ENCODE assay signal across 16 cellular contexts in genomic region chr5:159910207-159910842, GRCh38. TPM values are rescaled to one million over a fixed set of nuclear protein-coding genes. Genes with fewer than 3 reads are reported as not detected.
DNase-seq lines count a peak whose midpoint lies in the region; ATAC-seq, FAIRE-seq and TF ChIP-seq lines count a peak whose summit lies in the region.
"Had no signal": no experiment of that assay in that cellular context is flagged by ENCODE, and none has a peak within 500 bp of the region (broad histone marks: within the 10 kb centered on the region; RNA-seq: fewer than 3 reads in every experiment).

No MANE protein-coding gene starts in this region.

- H3K4me2 ChIP-seq in A549 (peak overlapping the region; percentile 75), trophoblast cell (ENCODE audit: low read length) (no peak overlapping the region)

- H3K9me3 ChIP-seq in A549 (no peaks in the 10 kb centered on the region), trophoblast cell (ENCODE audit: insufficient read depth, low read depth, low read length) (no peaks in the 10 kb centered on the region)
- H3K9me3 ChIP-seq: BE2C, HAP-1 had no signal

- H3K14ac ChIP-seq in trophoblast cell (ENCODE audit: low read length), result no peak overlapping the region

- no peak overlapping the region for H3K4ac ChIP-seq in trophoblast cell (ENCODE audit: low read depth, low read length)

- H3K36me3 ChIP-seq in trophoblast cell (ENCODE audit: control insufficient read depth in 1 of 2, insufficient read depth in 2 of 2, low read length in 2 of 2), result no peaks in the 10 kb centered on the region
- H3K36me3 ChIP-seq: BE2C, HAP-1 had no signal

- no peak overlapping the region for H3K4me3 Mint-ChIP-seq in Calu3 (ENCODE audit: low read depth, unreplicated experiment)
- H3K4me3 Mint-ChIP-seq: CD4-positive, alpha-beta memory T cell had no signal

- H3K36me3 Mint-ChIP-seq in Calu3 (ENCODE audit: insufficient read depth, unreplicated experiment), result peaks cover 23% of the 10 kb centered on the region
- H3K36me3 Mint-ChIP-seq: CD4-positive, alpha-beta memory T cell had no signal

- TF ChIP-seq CTCF in A549 (IDR thresholded peaks at IDR 0.05), result no peak
- no peak for TF ChIP-seq CTCF in Calu3 (IDR thresholded peaks at IDR 0.05; ENCODE audit: unreplicated experiment)

- no peak overlapping the region for H3K23ac ChIP-seq in trophoblast cell (ENCODE audit: low read length)

- H4K8ac ChIP-seq in trophoblast cell (ENCODE audit: low read depth, low read length), result no peak overlapping the region

- peak overlapping the region; percentile 79 for H2BK5ac ChIP-seq in trophoblast cell (ENCODE audit: low read depth, low read length, poor library complexity)

- no peak for ATAC-seq in A549

- no peak for TF ChIP-seq RAD21 in A549 (conservative IDR thresholded peaks at IDR 0.05 in 1 of 2, IDR thresholded peaks at IDR 0.05 in 1 of 2)

- no peak for TF ChIP-seq EP300 in A549 (IDR thresholded peaks at IDR 0.05)

- H2BK120ac ChIP-seq in trophoblast cell (ENCODE audit: insufficient read depth, low read length, poor library complexity), result peak overlapping the region; percentile 86

- H3K4me1 Mint-ChIP-seq in Calu3 (ENCODE audit: low read depth, unreplicated experiment), result peaks cover 92% of the 10 kb centered on the region

- H3K9me3 Mint-ChIP-seq in Calu3 (ENCODE audit: low read depth, unreplicated experiment), result no peaks in the 10 kb centered on the region
- H3K9me3 Mint-ChIP-seq: CD4-positive, alpha-beta memory T cell had no signal

- no peak overlapping the region for H2AFZ ChIP-seq in trophoblast cell (ENCODE audit: insufficient read depth, low read length, poor library complexity)

- 70% methylated on average over 5 of the region's 5 CpGs for WGBS in A549 (ENCODE audit: missing lambda C conversion rate)
- WGBS in trophoblast cell (ENCODE audit: extremely low coverage, insufficient coverage, insufficient read length), result no CpG with 5 or more reads among the region's 5 CpGs

- no peaks in the 10 kb centered on the region for H3K27me3 ChIP-seq in trophoblast cell (ENCODE audit: insufficient read depth, low read length)

- no peak overlapping the region for H4K12ac ChIP-seq in trophoblast cell (ENCODE audit: low read depth, low read length)

- H2BK12ac ChIP-seq in trophoblast cell (ENCODE audit: low read length), result peak overlapping the region; percentile 47

- H3K27ac ChIP-seq in A549 (peak overlapping the region; percentile 89 to 96), trophoblast cell (ENCODE audit: low read depth, low read length) (peak overlapping the region; percentile 98)
- H3K27ac ChIP-seq: C4-2B had no signal

- H4K91ac ChIP-seq in trophoblast cell (ENCODE audit: low read depth, low read length), result peak overlapping the region; percentile 5

- H3K79me2 ChIP-seq in trophoblast cell (ENCODE audit: control insufficient read depth, insufficient read depth, low read length, poor library complexity), result no peaks in the 10 kb centered on the region

- no TSS peak for BruUV-seq in Calu3 (replicated peaks; lab: Mats Ljungman, UMichigan)

- no peak overlapping the region for H3K9ac ChIP-seq in trophoblast cell (ENCODE audit: low read length)

- intact Hi-C loops in Calu3 (cut with micrococcal nuclease; ENCODE audit: unreplicated experiment), result loop anchor here (2.0 to 10.0 kb wide), 3 partner anchors 138 to 576 kb away; partner anchors contain the start of gene IL12B

- H3K4me1 ChIP-seq in A549, result peaks cover 97% of the 10 kb centered on the region
- H3K4me1 ChIP-seq in trophoblast cell (ENCODE audit: control insufficient read depth in 1 of 2, insufficient read depth in 2 of 2, low read length in 2 of 2), result peaks cover 27 to 49% of the 10 kb centered on the region in 2 experiments
- H3K4me1 ChIP-seq: BE2C, HAP-1 had no signal

- DNase-seq in A549 (ENCODE audit: low read depth in 1 of 2, low spot score in 1 of 2), result no peak
- DNase-seq in Calu3, result no peak
- peak; percentile 24 for DNase-seq in islet precursor cell
- DNase-seq in trophoblast cell, result no peak
- no peak for DNase-seq in NCI-H69 (lab: John Stamatoyannopoulos, UW)
- no peak for DNase-seq in nucleus accumbens (lab: John Stamatoyannopoulos, UW)
- DNase-seq in HT-29 (ENCODE audit: low spot score), result no peak
- DNase-seq: BE2C; CD4-positive, alpha-beta memory T cell; DND-41; GDM1 had no signal

- no peak overlapping the region for H3K18ac ChIP-seq in trophoblast cell (ENCODE audit: low read length)

- POLR2A ChIA-PET in A549 (lab: Yijun Ruan, JAX), result no interaction called here

- H3K27me3 Mint-ChIP-seq in Calu3 (ENCODE audit: unreplicated experiment), result no peaks in the 10 kb centered on the region

- TF ChIP-seq POLR2A in A549 (IDR thresholded peaks at IDR 0.05; ENCODE audit: low read length), result no peak

- FAIRE-seq in A549 (lab: Jason Lieb, UNC), result peak; percentile 51
- FAIRE-seq: A204.1, GM12892 had no signal

- CTCF ChIA-PET in A549 (lab: Yijun Ruan, JAX) (interaction anchor here (0.7 to 16.6 kb wide), 3 partner anchors 77 to 463 kb away, joined by 3 to 220 read pairs (median 3); no protein-coding TSS in a partner anchor), Calu3 (lab: Charles Lee) (interaction anchor here (0.8 kb wide), 1 partner anchor 394 kb away, joined by 3 read pairs; no protein-coding TSS in a partner anchor)

- H2AK5ac ChIP-seq in trophoblast cell (ENCODE audit: low read length), result no peak overlapping the region

- H3K27ac Mint-ChIP-seq in Calu3 (ENCODE audit: unreplicated experiment), result peak overlapping the region; percentile 91
- H3K27ac Mint-ChIP-seq: CD4-positive, alpha-beta memory T cell had no signal

- H3K4me3 ChIP-seq in A549 (no peak overlapping the region), trophoblast cell (ENCODE audit: low read depth, low read length) (no peak overlapping the region)
- H3K4me3 ChIP-seq: HAP-1 had no signal

- H3K79me1 ChIP-seq in trophoblast cell (ENCODE audit: low read length), result peaks cover 32% of the 10 kb centered on the region

TF ChIP-seq in A549, 52 proteins besides CTCF, POLR2A, EP300 and RAD21:
- TF ChIP-seq PHF8 (IDR thresholded peaks at IDR 0.05; ENCODE audit: borderline replicate concordance, low read depth) (no peak), RARB (CRISPR knock-in tag; IDR thresholded peaks at IDR 0.05) (no peak), ESRRA (IDR thresholded peaks at IDR 0.05; ENCODE audit: borderline replicate concordance, low read length) (no peak), ZSCAN20 (CRISPR knock-in tag; IDR thresholded peaks at IDR 0.05) (no peak), ZFP36 (IDR thresholded peaks at IDR 0.05; ENCODE audit: borderline replicate concordance, partially characterized antibody) (no peak), RFX5 (IDR thresholded peaks at IDR 0.05) (no peak), JUNB (IDR thresholded peaks at IDR 0.05) (no peak), MYC (IDR thresholded peaks at IDR 0.05; ENCODE audit: borderline replicate concordance, low read length) (no peak)

RNA-seq across cellular contexts. Expression of gene ADRA1B, which starts 6.0 kb away (rescaled TPM):
- 4.4 and 5.1 TPM in 2 replicates for polyA plus RNA-seq in A549 (2011; rRNA removed)
- polyA plus RNA-seq in A549 (2012; cell fraction: cytosol; rRNA removed), result 6.5 and 10.7 TPM in 2 replicates
- 8.3 and 12.5 TPM in 2 replicates for polyA plus RNA-seq in A549 (2012; cell fraction: nucleus; rRNA removed)
- polyA plus RNA-seq in A549 (2017; fragmentation: RNase III; extraction: RNeasy Plus Mini Kit Qiagen cat#74134 plus additional on column Dnase treatment), result 6.5 to 10.0 TPM (median 8.5 TPM) in 3 replicates
- 6.8 and 10.2 TPM in 2 replicates for polyA minus RNA-seq in A549 (2011; rRNA and poly(A)+ RNA removed)
- 3.7 and 10.9 TPM in 2 replicates for total RNA-seq in Calu3 (2022)
- 4.2 and 4.4 TPM in 2 replicates for polyA plus RNA-seq in trophoblast cell (2013)
- total RNA-seq in HT-29 (2014; rRNA removed; shearing (Covaris generic)), result not detected in 2 replicates
- total RNA-seq: CD4-positive, alpha-beta memory T cell; H1 had no signal
- polyA plus RNA-seq: CD4-positive, alpha-beta memory T cell; H1 had no signal
